Comparison of ENCODE assay signal across 21 cellular contexts in genomic region chr4:180148737-180149136, GRCh38.
DNase-seq lines count a peak whose midpoint lies in the region; TF ChIP-seq lines count a peak whose summit lies in the region.
"Had no signal": no experiment of that assay in that cellular context is flagged by ENCODE, and none has a peak within 500 bp of the region (broad histone marks: within the 10 kb centered on the region; RNA-seq: fewer than 3 reads in every experiment).

No MANE protein-coding gene starts in this region.

- no peak overlapping the region for H3K14ac ChIP-seq in mesenchymal stem cell (ENCODE audit: low read length in 2 of 2)

- H3K18ac ChIP-seq in mesenchymal stem cell (ENCODE audit: low read depth in 1 of 2, low read length in 2 of 2): no peak overlapping the region

- H2AK5ac ChIP-seq in mesenchymal stem cell (ENCODE audit: low read length, severe bottlenecking): no peak overlapping the region

- H3K4ac ChIP-seq in mesenchymal stem cell (ENCODE audit: low read depth in 1 of 2, low read length in 2 of 2): no peak overlapping the region

- no peak overlapping the region for H3K23ac ChIP-seq in mesenchymal stem cell (ENCODE audit: low read length in 2 of 2)

- H3K27ac ChIP-seq in breast epithelium (no peak overlapping the region), OCI-LY7 (ENCODE audit: low read depth, low read length, poor library complexity, severe bottlenecking) (no peak overlapping the region), mesenchymal stem cell (ENCODE audit: low read length, poor library complexity, severe bottlenecking) (no peak overlapping the region)
- H3K27ac ChIP-seq: 22Rv1; A549; BLaER1 treated with 17β-estradiol and CSF1 and Interleukin-3, amounts not matched to agents 10 nM and 100 nM; GM23248 had no signal

- no peaks in the 10 kb centered on the region for H3K4me1 Mint-ChIP-seq in MCF 10A (ENCODE audit: insufficient read depth, unreplicated experiment)
- H3K4me1 Mint-ChIP-seq: CD14-positive monocyte; CD8-positive, alpha-beta memory T cell had no signal

- H3K4me2 ChIP-seq in OCI-LY7 (ENCODE audit: low read length): no peak overlapping the region
- H3K4me2 ChIP-seq in mesenchymal stem cell (ENCODE audit: low read length, poor library complexity, severe bottlenecking): no peak overlapping the region
- H3K4me2 ChIP-seq: A549; BLaER1 treated with 17β-estradiol and CSF1 and Interleukin-3, amounts not matched to agents 10 nM and 100 nM had no signal

- CTCF ChIA-PET in MCF 10A (lab: Yijun Ruan, JAX): interaction anchor here (1.3 to 1.4 kb wide), 2 partner anchors 62 to 281 kb away, joined by 4 to 5 read pairs; no protein-coding TSS in a partner anchor
- CTCF ChIA-PET in OCI-LY7 (lab: Charles Lee; ENCODE audit: unreplicated experiment): no interaction called here

- no peaks in the 10 kb centered on the region for H3K27me3 Mint-ChIP-seq in MCF 10A (ENCODE audit: insufficient read depth, unreplicated experiment)
- H3K27me3 Mint-ChIP-seq: CD4-positive, alpha-beta T cell; CD8-positive, alpha-beta memory T cell had no signal

- H3K9me2 ChIP-seq in OCI-LY7 (ENCODE audit: insufficient read depth, low read length): 0 out of 2 replicates have a peak, but pooled peaks cover 6% of the 10 kb centered on the region

- WGBS in mesenchymal stem cell: 49% methylated on average over 2 of the region's 2 CpGs

- H2AFZ ChIP-seq in OCI-LY7 (ENCODE audit: low read length) (peak overlapping the region; percentile 29; the same call in 1 of the 2 replicates), mesenchymal stem cell (ENCODE audit: low read depth, low read length) (no peak overlapping the region)
- H2AFZ ChIP-seq: GM23248 had no signal

- no peak overlapping the region for H3K4me3 Mint-ChIP-seq in MCF 10A (ENCODE audit: unreplicated experiment)
- H3K4me3 Mint-ChIP-seq: CD14-positive monocyte; CD4-positive, alpha-beta T cell; CD8-positive, alpha-beta memory T cell had no signal

- no peak overlapping the region for H4K91ac ChIP-seq in mesenchymal stem cell (ENCODE audit: low read length)

- no peaks in the 10 kb centered on the region for H3K36me3 ChIP-seq in breast epithelium
- H3K36me3 ChIP-seq in OCI-LY7 (ENCODE audit: insufficient read depth, low read length): no peaks in the 10 kb centered on the region
- no peaks in the 10 kb centered on the region for H3K36me3 ChIP-seq in mesenchymal stem cell (ENCODE audit: control insufficient read depth in 1 of 2, insufficient read depth in 2 of 2, low read depth in 1 of 2, low read length in 2 of 2)
- H3K36me3 ChIP-seq: BE2C; BLaER1 treated with 17β-estradiol and CSF1 and Interleukin-3, amounts not matched to agents 10 nM and 100 nM had no signal

- no peaks in the 10 kb centered on the region for H3K79me1 ChIP-seq in mesenchymal stem cell (replicated peaks; ENCODE audit: low read length, poor library complexity, severe bottlenecking)

- no peaks in the 10 kb centered on the region for H3K36me3 Mint-ChIP-seq in MCF 10A (ENCODE audit: insufficient read depth, unreplicated experiment)
- H3K36me3 Mint-ChIP-seq: CD14-positive monocyte; CD8-positive, alpha-beta memory T cell had no signal

- no peak overlapping the region for H2BK120ac ChIP-seq in mesenchymal stem cell (ENCODE audit: low read depth, low read length)

- no peak overlapping the region for H2BK12ac ChIP-seq in mesenchymal stem cell (ENCODE audit: low read length in 2 of 2)

- H3K4me1 ChIP-seq in breast epithelium (no peaks in the 10 kb centered on the region), OCI-LY7 (ENCODE audit: insufficient read depth, low read length, poor library complexity, severe bottlenecking) (peaks cover 26% of the 10 kb centered on the region), mesenchymal stem cell (ENCODE audit: control insufficient read depth, insufficient read depth, low read depth, low read length) (no peaks in the 10 kb centered on the region)
- H3K4me1 ChIP-seq: A549 had no signal

- H3K9me3 Mint-ChIP-seq in MCF 10A (ENCODE audit: unreplicated experiment): no peaks in the 10 kb centered on the region
- H3K9me3 Mint-ChIP-seq: CD14-positive monocyte had no signal

- TF ChIP-seq CTCF in MCF 10A (IDR thresholded peaks at IDR 0.05; ENCODE audit: unreplicated experiment) (no peak), breast epithelium (IDR thresholded peaks at IDR 0.05) (no peak), OCI-LY7 (conservative IDR thresholded peaks at IDR 0.05; ENCODE audit: low read length) (no peak)

- H3K27me3 ChIP-seq in breast epithelium (no peaks in the 10 kb centered on the region), mesenchymal stem cell (ENCODE audit: control insufficient read depth in 1 of 2, insufficient read depth in 1 of 2, low read length in 2 of 2) (no peaks in the 10 kb centered on the region)
- H3K27me3 ChIP-seq: BE2C; BLaER1 treated with 17β-estradiol and CSF1 and Interleukin-3, amounts not matched to agents 10 nM and 100 nM had no signal

- no peak overlapping the region for H3K9ac ChIP-seq in mesenchymal stem cell (ENCODE audit: low read length)
- H3K9ac ChIP-seq: BLaER1 treated with 17β-estradiol and CSF1 and Interleukin-3, amounts not matched to agents 10 nM and 100 nM; GM23248 had no signal

- no peak overlapping the region for H3K27ac Mint-ChIP-seq in MCF 10A (ENCODE audit: low read depth, unreplicated experiment)
- H3K27ac Mint-ChIP-seq: CD14-positive monocyte; CD4-positive, alpha-beta T cell; CD8-positive, alpha-beta memory T cell had no signal

- DNase-seq in MCF 10A (ENCODE audit: unreplicated experiment) (peak; percentile 5), breast epithelium (ENCODE audit: low spot score in 2 of 2) (no peak), OCI-LY7 (ENCODE audit: low spot score) (no peak), mesenchymal stem cell (peak; percentile 51), 8988T (no peak), SW480 (ENCODE audit: low spot score) (no peak)
- DNase-seq in stimulated activated CD8-positive, alpha-beta memory T cell treated with anti-CD3 and anti-CD28 coated beads, Interleukin-4, amount 100 ng/mL, for 48 hours: no peak
- DNase-seq: ACHN; AML-193; BE2C; CD4-positive, alpha-beta T cell; CD8-positive, alpha-beta memory T cell; DMS53; DMS79 treated with DMSO at 0.1 percent for 48 hours; GM23248; H7; HCEC 1CT had no signal

- no peak overlapping the region for H2BK5ac ChIP-seq in mesenchymal stem cell (ENCODE audit: low read depth, low read length, poor library complexity, severe bottlenecking)

- no peak overlapping the region for H4K8ac ChIP-seq in mesenchymal stem cell (ENCODE audit: low read length)

- H3K4me3 ChIP-seq in breast epithelium (no peak overlapping the region), OCI-LY7 (ENCODE audit: low read depth, low read length, poor library complexity, severe bottlenecking) (no peak overlapping the region), mesenchymal stem cell (ENCODE audit: insufficient read depth in 1 of 2, low read depth in 1 of 2, low read length in 2 of 2) (no peak overlapping the region)
- H3K4me3 ChIP-seq: A549; BLaER1 treated with 17β-estradiol and CSF1 and Interleukin-3, amounts not matched to agents 10 nM and 100 nM; GM23248 had no signal

- H3K9me3 ChIP-seq in breast epithelium (no peaks in the 10 kb centered on the region), OCI-LY7 (ENCODE audit: low read length) (peaks cover 4% of the 10 kb centered on the region; the same call in 1 of the 2 replicates), mesenchymal stem cell (ENCODE audit: control insufficient read depth, low read length) (no peaks in the 10 kb centered on the region)
- H3K9me3 ChIP-seq: A549; BE2C; BLaER1 treated with 17β-estradiol and CSF1 and Interleukin-3, amounts not matched to agents 10 nM and 100 nM had no signal

- BruUV-seq in MCF 10A (replicated peaks; lab: Mats Ljungman, UMichigan): no TSS peak
- BruUV-seq in OCI-LY7 (replicated peaks; lab: Mats Ljungman, UMichigan): no TSS peak

- no peak overlapping the region for H2BK15ac ChIP-seq in mesenchymal stem cell (ENCODE audit: low read depth, poor library complexity, severe bottlenecking)

- H4K20me1 ChIP-seq in OCI-LY7 (ENCODE audit: insufficient read depth, low read length): no peaks in the 10 kb centered on the region
- H4K20me1 ChIP-seq: BLaER1 treated with 17β-estradiol and CSF1 and Interleukin-3, amounts not matched to agents 10 nM and 100 nM had no signal

- no peak for TF ChIP-seq POLR2A in breast epithelium (IDR thresholded peaks at IDR 0.05)

- H3K79me2 ChIP-seq in OCI-LY7 (ENCODE audit: insufficient read depth, low read depth, low read length): no peaks in the 10 kb centered on the region

- intact Hi-C loops in MCF 10A (cut with micrococcal nuclease) (loop anchor here (1.0 kb wide), 1 partner anchor 82 kb away; no protein-coding TSS in a partner anchor), breast epithelium (cut with DNase I; ENCODE audit: low total_unique reads) (no loop called here), OCI-LY7 (cut with micrococcal nuclease; ENCODE audit: unreplicated experiment) (no loop called here)

- POLR2A ChIA-PET in MCF 10A (lab: Yijun Ruan, JAX): interaction anchor here (1.0 to 1.3 kb wide), 4 partner anchors 11 to 87 kb away, joined by 3 to 4 read pairs (median 3); no protein-coding TSS in a partner anchor
- POLR2A ChIA-PET in OCI-LY7 (lab: Charles Lee): interaction anchor here (0.6 to 1.1 kb wide), 2 partner anchors 81 to 193 kb away, joined by 3 read pairs; no protein-coding TSS in a partner anchor

Comparison
In these comparisons a context has a peak if more than half of its experiments do, and no peak if none do; other contexts are left out.
1. DNase-seq: peak in MCF 10A (single experiment) and mesenchymal stem cell (single experiment); none in breast epithelium (0 of 2), OCI-LY7 (single experiment), 8988T (single experiment), SW480 (single experiment) and stimulated activated CD8-positive, alpha-beta memory T cell treated with anti-CD3 and anti-CD28 coated beads, Interleukin-4, amount 100 ng/mL, for 48 hours (single experiment).